1 cellular context compared by ENCODE assay signal in genomic region chr9:123338710-123339665, GRCh38.
TF ChIP-seq lines count a peak whose summit lies in the region.

No MANE protein-coding gene starts in this region.

TF ChIP-seq in GM23338, 12 proteins besides CTCF, POLR2A, EP300 and RAD21 (continued from another document):
- TF ChIP-seq ZNF462 (CRISPR knock-in tag; IDR thresholded peaks at IDR 0.05) (no peak), CREB1 (CRISPR knock-in tag; IDR thresholded peaks at IDR 0.05; ENCODE audit: low read depth) (no peak), EZH2phosphoT487 (IDR thresholded peaks at IDR 0.05; ENCODE audit: unreplicated experiment) (no peak), NANOG (IDR thresholded peaks at IDR 0.05; ENCODE audit: borderline replicate concordance) (no peak), ZNF114 (CRISPR knock-in tag; IDR thresholded peaks at IDR 0.05) (no peak), REST (IDR thresholded peaks at IDR 0.05; ENCODE audit: unreplicated experiment) (no peak), JUNB (IDR thresholded peaks at IDR 0.05; ENCODE audit: unreplicated experiment) (no peak), POLR2AphosphoS5 (IDR thresholded peaks at IDR 0.05; ENCODE audit: low read depth) (no peak), STAT1 (IDR thresholded peaks at IDR 0.05; ENCODE audit: unreplicated experiment) (no peak), ETS1 (IDR thresholded peaks at IDR 0.05) (no peak)
TF ChIP-seq in GM23338: peak in this region for 0.
